In the genomic region with DNA sequence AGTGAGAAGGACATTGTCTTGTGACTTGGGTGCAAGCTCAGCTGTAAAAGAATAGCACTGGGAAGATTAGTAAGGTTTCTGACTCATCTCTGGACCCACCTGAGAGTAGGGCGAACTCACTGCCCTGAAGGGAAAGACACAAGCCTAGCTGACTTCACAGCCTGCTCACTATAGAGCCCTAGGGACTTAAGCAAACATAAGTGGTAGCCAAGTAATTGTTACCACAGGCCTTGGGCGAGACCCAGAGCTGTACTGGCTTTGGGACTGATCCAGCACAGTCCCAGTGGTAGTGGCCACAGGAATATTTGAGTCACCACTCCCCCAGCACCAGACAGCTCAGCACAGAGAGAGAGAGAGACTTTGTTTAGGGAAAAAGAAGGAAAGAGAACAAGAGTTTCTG, we compare ENCODE assay signal across 16 cellular contexts.
DNase-seq lines count a peak whose midpoint lies in the region; ATAC-seq, FAIRE-seq and TF ChIP-seq lines count a peak whose summit lies in the region.
"Had no signal": no experiment of that assay in that cellular context is flagged by ENCODE, and none has a peak within 500 bp of the region (broad histone marks: within the 10 kb centered on the region; RNA-seq: fewer than 3 reads in every experiment).

No MANE protein-coding gene starts in this region.

- H3K4me1 ChIP-seq in astrocyte (ENCODE audit: insufficient read depth, low read length) (peaks cover 16% of the 10 kb centered on the region), neural progenitor cell (no peaks in the 10 kb centered on the region), gastroesophageal sphincter (no peaks in the 10 kb centered on the region)
- H3K4me1 ChIP-seq: BLaER1 treated with 17β-estradiol and CSF1 and Interleukin-3, amounts not matched to agents 10 nM and 100 nM had no signal

- TF ChIP-seq CTCF in AG10803 (conservative IDR thresholded peaks at IDR 0.05; ENCODE audit: low read length) (no peak), astrocyte (IDR thresholded peaks at IDR 0.05; ENCODE audit: insufficient read depth, low read depth, low read length) (no peak), neural progenitor cell (IDR thresholded peaks at IDR 0.05) (no peak), gastroesophageal sphincter (IDR thresholded peaks at IDR 0.05) (no peak)

- H4K20me1 ChIP-seq in astrocyte (ENCODE audit: insufficient read depth, low read length) (no peaks in the 10 kb centered on the region), neural progenitor cell (ENCODE audit: low read depth) (no peaks in the 10 kb centered on the region)
- H4K20me1 ChIP-seq: BLaER1 treated with 17β-estradiol and CSF1 and Interleukin-3, amounts not matched to agents 10 nM and 100 nM had no signal

- DNase-seq in AG10803 (ENCODE audit: low read depth) (peak; percentile 60), astrocyte (ENCODE audit: low read depth) (peak; percentile 99), kidney tubule cell (ENCODE audit: low spot score) (peak; percentile 92), neural progenitor cell (ENCODE audit: low spot score) (no peak), NCI-H446 treated with DMSO at 0.1 percent for 48 hours (lab: John Stamatoyannopoulos, UW) (no peak)
- no peak for DNase-seq in stimulated activated naive CD8-positive, alpha-beta T cell treated with anti-CD3 and anti-CD28 coated beads, Interleukin-15, Interleukin-2, amounts not matched to agents 100 U/mL and 50 U/mL, for 24 hours
- DNase-seq: activated CD4-positive, alpha-beta T cell treated with anti-CD3 and anti-CD28 coated beads, Interleukin-2, amount 50 U/mL, for 4 hours; activated naive CD4-positive, alpha-beta T cell treated with anti-CD3 and anti-CD28 coated beads, Interleukin-2, amount 50 U/mL, for 16 hours; endodermal cell; Karpas-422; SK-N-SH had no signal

- H2AFZ ChIP-seq in astrocyte (ENCODE audit: low read depth, low read length) (no peak overlapping the region), neural progenitor cell (replicated peaks) (no peak overlapping the region)

- H3K79me2 ChIP-seq in astrocyte (ENCODE audit: insufficient read depth, low read length) (no peaks in the 10 kb centered on the region), neural progenitor cell (ENCODE audit: low read depth) (no peaks in the 10 kb centered on the region)

- H3K36me3 ChIP-seq in astrocyte (ENCODE audit: insufficient read depth, low read length) (no peaks in the 10 kb centered on the region), neural progenitor cell (peaks cover 5% of the 10 kb centered on the region), gastroesophageal sphincter (no peaks in the 10 kb centered on the region)
- H3K36me3 ChIP-seq: BLaER1 treated with 17β-estradiol and CSF1 and Interleukin-3, amounts not matched to agents 10 nM and 100 nM had no signal

- ATAC-seq in HG03039 (IDR thresholded peaks at IDR 0.05; ENCODE audit: unreplicated experiment) (peak; percentile 54), gastroesophageal sphincter (no peak)
- ATAC-seq in stimulated activated naive CD8-positive, alpha-beta T cell treated with anti-CD3 and anti-CD28 coated beads, Interleukin-15, Interleukin-2, amounts not matched to agents 100 U/mL and 50 U/mL, for 24 hours, result no peak

- H3K4me3 ChIP-seq in AG10803 (ENCODE audit: low read length) (no peak overlapping the region), astrocyte (ENCODE audit: insufficient read depth, low read depth, low read length) (no peak overlapping the region), neural progenitor cell (no peak overlapping the region), gastroesophageal sphincter (no peak overlapping the region)
- H3K4me3 ChIP-seq: BLaER1 treated with 17β-estradiol and CSF1 and Interleukin-3, amounts not matched to agents 10 nM and 100 nM had no signal

- H3K27me3 Mint-ChIP-seq in astrocyte (ENCODE audit: low read depth, unreplicated experiment) (no peaks in the 10 kb centered on the region), neural progenitor cell (ENCODE audit: insufficient read depth, low read depth) (peaks cover 7% of the 10 kb centered on the region)
- H3K27me3 Mint-ChIP-seq: type B pancreatic cell had no signal

- peak overlapping the region; percentile 52 for H3K27ac ChIP-seq in astrocyte (ENCODE audit: low read depth, low read length)
- H3K27ac ChIP-seq in neural progenitor cell, result no peak overlapping the region
- no peak overlapping the region for H3K27ac ChIP-seq in gastroesophageal sphincter
- H3K27ac ChIP-seq: BLaER1 treated with 17β-estradiol and CSF1 and Interleukin-3, amounts not matched to agents 10 nM and 100 nM had no signal

- TF ChIP-seq EP300 in gastroesophageal sphincter (IDR thresholded peaks at IDR 0.05), result no peak

- WGBS in gastroesophageal sphincter (ENCODE audit: low coverage in 1 of 2), 2 donors, result 60% methylated on average over 1 of the region's 2 CpGs; no CpG with 5 or more reads in 1 of the 2 donors

- H3K4me3 Mint-ChIP-seq in astrocyte (ENCODE audit: unreplicated experiment), result no peak overlapping the region
- no peak overlapping the region for H3K4me3 Mint-ChIP-seq in neural progenitor cell
- H3K4me3 Mint-ChIP-seq: endodermal cell, type B pancreatic cell had no signal

- no peak for TF ChIP-seq POLR2A in gastroesophageal sphincter (IDR thresholded peaks at IDR 0.05)

- no peak overlapping the region for H3K9ac ChIP-seq in astrocyte (ENCODE audit: low read length)
- no peak overlapping the region for H3K9ac ChIP-seq in neural progenitor cell
- H3K9ac ChIP-seq: BLaER1 treated with 17β-estradiol and CSF1 and Interleukin-3, amounts not matched to agents 10 nM and 100 nM; SK-N-SH had no signal

- no peaks in the 10 kb centered on the region for H3K36me3 Mint-ChIP-seq in astrocyte (ENCODE audit: low read depth, unreplicated experiment)
- H3K36me3 Mint-ChIP-seq in neural progenitor cell, result no peaks in the 10 kb centered on the region
- H3K36me3 Mint-ChIP-seq: type B pancreatic cell had no signal

- H3K27ac Mint-ChIP-seq in astrocyte (ENCODE audit: unreplicated experiment) (no peak overlapping the region), neural progenitor cell (no peak overlapping the region)
- H3K27ac Mint-ChIP-seq: endodermal cell, type B pancreatic cell had no signal

- H3K4me1 Mint-ChIP-seq in astrocyte (ENCODE audit: low read depth, unreplicated experiment) (peaks cover 8% of the 10 kb centered on the region), neural progenitor cell (no peaks in the 10 kb centered on the region)
- H3K4me1 Mint-ChIP-seq: endodermal cell had no signal

- H3F3A ChIP-seq in neural progenitor cell (ENCODE audit: low read depth), result no peaks in the 10 kb centered on the region

- H3K27me3 ChIP-seq in astrocyte (ENCODE audit: insufficient read depth, low read length) (no peaks in the 10 kb centered on the region), neural progenitor cell (no peaks in the 10 kb centered on the region), gastroesophageal sphincter (no peaks in the 10 kb centered on the region)
- H3K27me3 ChIP-seq: BLaER1 treated with 17β-estradiol and CSF1 and Interleukin-3, amounts not matched to agents 10 nM and 100 nM had no signal

- peak overlapping the region; percentile 61 for H3K4me2 ChIP-seq in astrocyte (ENCODE audit: low read length)
- H3K4me2 ChIP-seq in neural progenitor cell, result no peak overlapping the region
- H3K4me2 ChIP-seq: BLaER1 treated with 17β-estradiol and CSF1 and Interleukin-3, amounts not matched to agents 10 nM and 100 nM; SK-N-SH had no signal

- no peak for FAIRE-seq in astrocyte (lab: Jason Lieb, UNC)
- FAIRE-seq: islet of Langerhans had no signal

- H3K9me3 ChIP-seq in astrocyte (ENCODE audit: insufficient read depth, low read depth, low read length) (no peaks in the 10 kb centered on the region), neural progenitor cell (ENCODE audit: low read depth) (peaks cover 4% of the 10 kb centered on the region), gastroesophageal sphincter (peaks cover 0 to 11% (median 0%) of the 10 kb centered on the region in 3 donors)
- H3K9me3 ChIP-seq: SK-N-SH had no signal

- H3K9me3 Mint-ChIP-seq in astrocyte (ENCODE audit: unreplicated experiment) (peaks cover 4% of the 10 kb centered on the region), neural progenitor cell (peaks cover 4% of the 10 kb centered on the region)

Comparison
In these comparisons a context has a peak if more than half of its experiments do, and no peak if none do; other contexts are left out.
1. DNase-seq: peak in AG10803 (single experiment), astrocyte (single experiment) and kidney tubule cell (single experiment); none in stimulated activated naive CD8-positive, alpha-beta T cell treated with anti-CD3 and anti-CD28 coated beads, Interleukin-15, Interleukin-2, amounts not matched to agents 100 U/mL and 50 U/mL, for 24 hours (single experiment), neural progenitor cell (single experiment) and NCI-H446 treated with DMSO at 0.1 percent for 48 hours (single experiment).